7 cellular contexts compared by ENCODE assay signal in genomic region chr6:73675466-73676098, GRCh38. TPM values are rescaled to one million over a fixed set of nuclear protein-coding genes. Genes with fewer than 3 reads are reported as not detected.
DNase-seq lines count a peak whose midpoint lies in the region; ATAC-seq and TF ChIP-seq lines count a peak whose summit lies in the region.

No MANE protein-coding gene starts in this region.

- TF ChIP-seq EP300 in sigmoid colon (IDR thresholded peaks at IDR 0.05) = no peak

- no peak overlapping the region for H3K4me3 ChIP-seq in adipocyte (ENCODE audit: low read length)
- no peak overlapping the region for H3K4me3 ChIP-seq in sigmoid colon

- no peaks in the 10 kb centered on the region for H3K27me3 ChIP-seq in adipocyte (replicated peaks; ENCODE audit: control insufficient read depth, insufficient read depth, low read length)
- peaks cover 0 to 8% (median 0%) of the 10 kb centered on the region in 3 donors for H3K27me3 ChIP-seq in sigmoid colon

- no peak for TF ChIP-seq POLR2A in sigmoid colon (IDR thresholded peaks at IDR 0.05)

- no peaks in the 10 kb centered on the region for H3K9me3 ChIP-seq in adipocyte (ENCODE audit: control insufficient read depth, low read length)
- H3K9me3 ChIP-seq in sigmoid colon = no peaks in the 10 kb centered on the region

- H3K36me3 ChIP-seq in adipocyte (ENCODE audit: control insufficient read depth, insufficient read depth, low read length, severe bottlenecking) (no peaks in the 10 kb centered on the region), sigmoid colon (no peaks in the 10 kb centered on the region)

- WGBS in sigmoid colon, 2 donors = 37 to 51% methylated on average over 4 of the region's 4 CpGs

- DNase-seq in H4 (ENCODE audit: low spot score) = peak; percentile 55
- peak; percentile 75 for DNase-seq in LoVo (ENCODE audit: low spot score)
- DNase-seq in SW480 (ENCODE audit: low spot score) = peak; percentile 66
- DNase-seq in adipocyte (ENCODE audit: low read depth) = peak; percentile 92
- DNase-seq in left ventricle myocardium superior = peak; percentile 66
- DNase-seq in sigmoid colon = peak; percentile 84

- no peak overlapping the region for H3K9ac ChIP-seq in adipocyte (ENCODE audit: low read length)

- intact Hi-C loops in left ventricle myocardium superior (cut with micrococcal nuclease) (loop anchor here (5.0 kb wide), 1 partner anchor 57 kb away; no protein-coding TSS in a partner anchor), sigmoid colon (cut with DNase I) (loop anchor here (1.0 to 5.0 kb wide), 2 partner anchors 58 to 1537 kb away; no protein-coding TSS in a partner anchor)

- TF ChIP-seq CTCF in GM12872 (IDR thresholded peaks at IDR 0.05; ENCODE audit: insufficient read depth, low read depth, low read length) (peak; percentile 92), sigmoid colon (IDR thresholded peaks at IDR 0.05) (peak; percentile 81 to 84 (median 82))

- H3K4me1 ChIP-seq in adipocyte (ENCODE audit: control insufficient read depth, insufficient read depth, low read length) (no peaks in the 10 kb centered on the region), sigmoid colon (peaks cover 0 to 7% (median 3%) of the 10 kb centered on the region in 4 donors)

- peak; percentile 90 for ATAC-seq in left ventricle myocardium superior

- H3K27ac ChIP-seq in sigmoid colon = no peak overlapping the region

RNA-seq across cellular contexts. Expression of gene CD109, which starts 20.4 kb away (rescaled TPM):
- 16.8 and 22.9 TPM in 2 replicates for total RNA-seq in H4 (2014; rRNA removed; shearing (Covaris generic))
- total RNA-seq in left ventricle myocardium superior = 7.6 TPM
- total RNA-seq in sigmoid colon = 10 to 100 TPM; 22.9 to 32.1 (median 24.6) TPM
- polyA plus RNA-seq in sigmoid colon = 1 to 10 TPM in 1 of 3 donors, under 1 TPM in 2; under 0.01 to 1.2 (median 0.46) TPM

RNA-seq across cellular contexts. Expression of gene SLC17A5, which starts 21.8 kb away (rescaled TPM):
- total RNA-seq in H4 (2014; rRNA removed; shearing (Covaris generic)) = 6.5 and 11.9 TPM in 2 replicates
- total RNA-seq in left ventricle myocardium superior (4.9 TPM), sigmoid colon (10 to 100 TPM; 12.2 to 18.2 (median 14.8) TPM)
- polyA plus RNA-seq in sigmoid colon = 10 to 100 TPM in 1 of 3 donors, 1 to 10 TPM in 2; 7.6 to 17.4 (median 9.0) TPM
